Comparison of ENCODE assay signal across 8 cellular contexts in the genomic region with DNA sequence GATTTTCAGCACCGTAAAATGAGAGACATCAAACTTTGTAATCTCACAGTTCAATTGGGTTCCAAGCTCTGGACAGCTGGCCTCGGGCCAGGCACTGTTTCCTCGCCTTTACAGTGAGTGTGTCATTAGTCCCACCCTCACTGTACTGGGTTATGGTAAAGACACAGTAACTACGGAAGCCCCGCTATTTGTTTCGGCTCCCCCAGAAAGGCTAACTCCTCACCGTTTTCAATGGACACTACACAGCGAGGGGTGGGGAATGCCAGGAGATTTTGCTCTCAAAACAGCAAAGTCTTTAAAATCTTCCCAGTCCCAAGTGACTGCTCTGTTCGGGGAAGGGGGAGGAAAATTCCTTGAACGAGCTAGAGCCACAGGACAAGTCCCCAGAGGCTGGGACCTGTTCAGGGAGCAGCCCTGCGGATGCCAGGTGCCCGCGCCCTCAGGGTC. TPM values are rescaled to one million over a fixed set of nuclear protein-coding genes. Genes with fewer than 3 reads are reported as not detected.
DNase-seq lines count a peak whose midpoint lies in the region; ATAC-seq and TF ChIP-seq lines count a peak whose summit lies in the region.

No MANE protein-coding gene starts in this region.

- peaks cover 14% of the 10 kb centered on the region for H3K9me3 ChIP-seq in DOHH2 (ENCODE audit: control insufficient read depth, insufficient read depth, low read length)
- H3K9me3 ChIP-seq in SK-N-MC (ENCODE audit: low read depth, low read length) = 0 out of 2 replicates have a peak, but pooled peaks cover 5% of the 10 kb centered on the region
- peaks cover 0 to 20% (median 7%) of the 10 kb centered on the region in 3 donors for H3K9me3 ChIP-seq in esophagus squamous epithelium
- H3K9me3 ChIP-seq in neural progenitor cell (ENCODE audit: low read depth) = peaks cover 6% of the 10 kb centered on the region

- H3K27me3 ChIP-seq in DOHH2 (ENCODE audit: control insufficient read depth, low read length) = peaks cover 6% of the 10 kb centered on the region
- no peaks in the 10 kb centered on the region for H3K27me3 ChIP-seq in esophagus squamous epithelium
- peaks cover 28% of the 10 kb centered on the region for H3K27me3 ChIP-seq in neural progenitor cell

- peak overlapping the region; percentile 82 for H2AFZ ChIP-seq in neural progenitor cell (replicated peaks)

- no peak for TF ChIP-seq POLR2A in esophagus squamous epithelium (IDR thresholded peaks at IDR 0.05)

- ATAC-seq in HG03135 (IDR thresholded peaks at IDR 0.05; ENCODE audit: unreplicated experiment) (no peak), HG03139 (IDR thresholded peaks at IDR 0.05; ENCODE audit: unreplicated experiment) (no peak)

- peak overlapping the region; percentile 56; the same call in 1 of the 2 replicates for H3K4me2 ChIP-seq in DOHH2 (ENCODE audit: low read length)
- H3K4me2 ChIP-seq in neural progenitor cell = peak overlapping the region; percentile 92

- 4 to 13% methylated on average over 4 to 8 of the region's 13 CpGs for WGBS in esophagus squamous epithelium, 2 donors

- peaks cover 19% of the 10 kb centered on the region for H3K4me1 Mint-ChIP-seq in neural progenitor cell

- H3K27me3 Mint-ChIP-seq in neural progenitor cell (ENCODE audit: insufficient read depth, low read depth) = peaks cover 19% of the 10 kb centered on the region

- peaks cover 2% of the 10 kb centered on the region for H3K36me3 Mint-ChIP-seq in neural progenitor cell

- peak overlapping the region; percentile 83 for H3K4me3 Mint-ChIP-seq in neural progenitor cell

- peaks cover 14% of the 10 kb centered on the region for H3K9me3 Mint-ChIP-seq in neural progenitor cell

- peak overlapping the region; percentile 76 for H3K27ac Mint-ChIP-seq in neural progenitor cell

- intact Hi-C loops in esophagus squamous epithelium (cut with DNase I) = loop anchor here (5.0 to 10.0 kb wide), 2 partner anchors 83 to 160 kb away; no protein-coding TSS in a partner anchor

- no peak overlapping the region for H3K9ac ChIP-seq in SK-N-MC (ENCODE audit: insufficient read length)
- H3K9ac ChIP-seq in neural progenitor cell = no peak overlapping the region

- DNase-seq in SK-N-MC (ENCODE audit: low read depth, low spot score) (no peak), esophagus squamous epithelium (lab: John Stamatoyannopoulos, UW) (no peak), neural progenitor cell (ENCODE audit: low spot score) (peak; percentile 71), occipital lobe (lab: John Stamatoyannopoulos, UW) (no peak), NCI-H128 (lab: John Stamatoyannopoulos, UW; ENCODE audit: unreplicated experiment) (no peak)

- H3K36me3 ChIP-seq in DOHH2 (ENCODE audit: control insufficient read depth, low read length) = no peaks in the 10 kb centered on the region
- H3K36me3 ChIP-seq in SK-N-MC (ENCODE audit: insufficient read depth, low read length) = no peaks in the 10 kb centered on the region
- no peaks in the 10 kb centered on the region for H3K36me3 ChIP-seq in esophagus squamous epithelium
- H3K36me3 ChIP-seq in neural progenitor cell = no peaks in the 10 kb centered on the region

- TF ChIP-seq CTCF in DOHH2 (IDR thresholded peaks at IDR 0.05; ENCODE audit: low read depth, low read length, poor library complexity, severe bottlenecking) (no peak), esophagus squamous epithelium (IDR thresholded peaks at IDR 0.05) (no peak), neural progenitor cell (IDR thresholded peaks at IDR 0.05) (no peak)

- H4K20me1 ChIP-seq in DOHH2 (ENCODE audit: control insufficient read depth, insufficient read depth, low read depth, low read length) (peaks cover 10% of the 10 kb centered on the region), neural progenitor cell (ENCODE audit: low read depth) (peaks cover 5% of the 10 kb centered on the region)

- peaks cover 25% of the 10 kb centered on the region for H3K4me1 ChIP-seq in DOHH2 (ENCODE audit: control insufficient read depth, low read length)
- H3K4me1 ChIP-seq in esophagus squamous epithelium = peaks cover 31 to 65% (median 56%) of the 10 kb centered on the region in 3 donors
- peaks cover 4% of the 10 kb centered on the region for H3K4me1 ChIP-seq in neural progenitor cell

- H3K79me2 ChIP-seq in DOHH2 (ENCODE audit: control insufficient read depth, low read length) (peaks cover 38% of the 10 kb centered on the region), neural progenitor cell (ENCODE audit: low read depth) (no peaks in the 10 kb centered on the region)

- H3F3A ChIP-seq in DOHH2 (ENCODE audit: control insufficient read depth, insufficient read depth) (peaks cover 2% of the 10 kb centered on the region; the same call in 1 of the 2 replicates), neural progenitor cell (ENCODE audit: low read depth) (peaks cover 20% of the 10 kb centered on the region)

- H3K27ac ChIP-seq in DOHH2 (ENCODE audit: low read depth, low read length) (no peak overlapping the region), SK-N-MC (no peak overlapping the region), esophagus squamous epithelium (peak overlapping the region; percentile 94 to 100 (median 96)), neural progenitor cell (no peak overlapping the region)

- no peaks in the 10 kb centered on the region for H3K9me2 ChIP-seq in DOHH2 (replicated peaks; ENCODE audit: control insufficient read depth, low read length)

- H3K4me3 ChIP-seq in DOHH2 (ENCODE audit: low read length) (peak overlapping the region; percentile 91; the same call in 1 of the 2 replicates), SK-N-MC (peak overlapping the region; percentile 80), esophagus squamous epithelium (peak overlapping the region; percentile 85 to 99 (median 90)), neural progenitor cell (peak overlapping the region; percentile 73)

RNA-seq across cellular contexts. Expression of gene SPSB1, which starts 0.8 kb away (rescaled TPM):
- total RNA-seq in esophagus squamous epithelium (10 to 100 TPM; 15.2 to 35.5 (median 25.2) TPM), neural progenitor cell (ENCODE audit: low replicate concordance) (2.8 and 7.1 TPM in 2 replicates), occipital lobe (2.3 TPM)

RNA-seq across cellular contexts. Expression of gene H6PD, which starts 57.4 kb away (rescaled TPM):
- total RNA-seq in esophagus squamous epithelium (10 to 100 TPM; 10.6 to 35.5 (median 18.7) TPM), neural progenitor cell (ENCODE audit: low replicate concordance) (6.0 and 15.2 TPM in 2 replicates), occipital lobe (6.2 TPM)

Comparison
In these comparisons a context has a peak if more than half of its experiments do, and no peak if none do; other contexts are left out.
1. H3K27ac ChIP-seq: peak in esophagus squamous epithelium (4 of 4); none in DOHH2 (single experiment), SK-N-MC (single experiment) and neural progenitor cell (single experiment).
2. Peak in every context shown above with its lines, with median percentiles within 50 percentile points of each other: H3K4me3 ChIP-seq.